Comparison of ENCODE assay signal across 3 cellular contexts in genomic region chr5:130529716-130530485, GRCh38.
TF ChIP-seq lines count a peak whose summit lies in the region.

No MANE protein-coding gene starts in this region.

TF ChIP-seq in HCT116, 20 proteins besides CTCF, POLR2A, EP300 and RAD21:
- no peak for TF ChIP-seq ZBTB33 (IDR thresholded peaks at IDR 0.05; ENCODE audit: extremely low read depth, insufficient replicate concordance, low read length)
- TF ChIP-seq FOSL1 (IDR thresholded peaks at IDR 0.05; ENCODE audit: low read depth): no peak
- TF ChIP-seq SP1 (IDR thresholded peaks at IDR 0.05; ENCODE audit: low read depth): no peak
- no peak for TF ChIP-seq JUND (IDR thresholded peaks at IDR 0.05)
- no peak for TF ChIP-seq SRF (IDR thresholded peaks at IDR 0.05; ENCODE audit: low read depth)
- no peak for TF ChIP-seq REST (IDR thresholded peaks at IDR 0.05; ENCODE audit: low read depth)
- TF ChIP-seq TCF7L2 (IDR thresholded peaks at IDR 0.05; ENCODE audit: borderline replicate concordance, extremely low read depth, insufficient read depth, insufficient read length): no peak
- TF ChIP-seq ZFX (IDR thresholded peaks at IDR 0.05): no peak
- TF ChIP-seq EZH2 (IDR thresholded peaks at IDR 0.05): no peak
- no peak for TF ChIP-seq ELF1 (IDR thresholded peaks at IDR 0.05; ENCODE audit: borderline replicate concordance, low read depth)
- no peak for TF ChIP-seq SIN3A (IDR thresholded peaks at IDR 0.05; ENCODE audit: low read depth)
- no peak for TF ChIP-seq ZNF274 (IDR thresholded peaks at IDR 0.05; ENCODE audit: low read depth, low read length)
- TF ChIP-seq EZH2phosphoT487 (IDR thresholded peaks at IDR 0.05; ENCODE audit: borderline replicate concordance): no peak
- no peak for TF ChIP-seq ATF3 (IDR thresholded peaks at IDR 0.05)
- no peak for TF ChIP-seq CBX3 (IDR thresholded peaks at IDR 0.05; ENCODE audit: low read depth)
- TF ChIP-seq POLR2AphosphoS5 (IDR thresholded peaks at IDR 0.05; ENCODE audit: low read depth, low read length): no peak
- TF ChIP-seq EGR1 (IDR thresholded peaks at IDR 0.05; ENCODE audit: low read depth): no peak

TF ChIP-seq in GM12878, 131 proteins besides CTCF, POLR2A, EP300 and RAD21:
- TF ChIP-seq MYB (IDR thresholded peaks at IDR 0.05; ENCODE audit: borderline replicate concordance, low read depth, low read length) (no peak), CBX3 (IDR thresholded peaks at IDR 0.05; ENCODE audit: borderline replicate concordance, low read depth) (no peak), SPI1 (IDR thresholded peaks at IDR 0.05; ENCODE audit: borderline replicate concordance, insufficient read depth, low read depth, low read length) (no peak), YY1 (IDR thresholded peaks at IDR 0.05; ENCODE audit: low read depth, low read length) (no peak), PBX3 (IDR thresholded peaks at IDR 0.05; ENCODE audit: insufficient replicate concordance, low read depth, low read length) (no peak), EED (IDR thresholded peaks at IDR 0.05; ENCODE audit: low read depth) (no peak), SP1 (IDR thresholded peaks at IDR 0.05; ENCODE audit: low read depth, low read length) (no peak), SMAD1 (IDR thresholded peaks at IDR 0.05; ENCODE audit: low read depth, partially characterized antibody) (no peak), SMARCA5 (IDR thresholded peaks at IDR 0.05) (no peak), RBBP5 (conservative IDR thresholded peaks at IDR 0.05) (no peak)

TF ChIP-seq in HepG2, 621 proteins besides CTCF, POLR2A, EP300 and RAD21:
- TF ChIP-seq ZSCAN9 (CRISPR knock-in tag; IDR thresholded peaks at IDR 0.05; ENCODE audit: borderline replicate concordance) (no peak), ZBTB10 (CRISPR knock-in tag; IDR thresholded peaks at IDR 0.05; ENCODE audit: borderline replicate concordance) (no peak), MAX (IDR thresholded peaks at IDR 0.05) (no peak), ZNF552 (CRISPR knock-in tag; IDR thresholded peaks at IDR 0.05; ENCODE audit: borderline replicate concordance) (no peak), ZNF318 (CRISPR knock-in tag; IDR thresholded peaks at IDR 0.05) (no peak), LRRFIP1 (CRISPR knock-in tag; conservative IDR thresholded peaks at IDR 0.05) (no peak), ZBTB49 (CRISPR knock-in tag; IDR thresholded peaks at IDR 0.05; ENCODE audit: borderline replicate concordance) (no peak), ZNF749 (CRISPR knock-in tag; IDR thresholded peaks at IDR 0.05; ENCODE audit: borderline replicate concordance) (no peak), ZNF263 (CRISPR knock-in tag; IDR thresholded peaks at IDR 0.05) (no peak), ZNF713 (CRISPR knock-in tag; IDR thresholded peaks at IDR 0.05) (no peak)
TF ChIP-seq in HepG2: peak in this region for 0.
